8 cellular contexts compared by ENCODE assay signal in the genomic region with DNA sequence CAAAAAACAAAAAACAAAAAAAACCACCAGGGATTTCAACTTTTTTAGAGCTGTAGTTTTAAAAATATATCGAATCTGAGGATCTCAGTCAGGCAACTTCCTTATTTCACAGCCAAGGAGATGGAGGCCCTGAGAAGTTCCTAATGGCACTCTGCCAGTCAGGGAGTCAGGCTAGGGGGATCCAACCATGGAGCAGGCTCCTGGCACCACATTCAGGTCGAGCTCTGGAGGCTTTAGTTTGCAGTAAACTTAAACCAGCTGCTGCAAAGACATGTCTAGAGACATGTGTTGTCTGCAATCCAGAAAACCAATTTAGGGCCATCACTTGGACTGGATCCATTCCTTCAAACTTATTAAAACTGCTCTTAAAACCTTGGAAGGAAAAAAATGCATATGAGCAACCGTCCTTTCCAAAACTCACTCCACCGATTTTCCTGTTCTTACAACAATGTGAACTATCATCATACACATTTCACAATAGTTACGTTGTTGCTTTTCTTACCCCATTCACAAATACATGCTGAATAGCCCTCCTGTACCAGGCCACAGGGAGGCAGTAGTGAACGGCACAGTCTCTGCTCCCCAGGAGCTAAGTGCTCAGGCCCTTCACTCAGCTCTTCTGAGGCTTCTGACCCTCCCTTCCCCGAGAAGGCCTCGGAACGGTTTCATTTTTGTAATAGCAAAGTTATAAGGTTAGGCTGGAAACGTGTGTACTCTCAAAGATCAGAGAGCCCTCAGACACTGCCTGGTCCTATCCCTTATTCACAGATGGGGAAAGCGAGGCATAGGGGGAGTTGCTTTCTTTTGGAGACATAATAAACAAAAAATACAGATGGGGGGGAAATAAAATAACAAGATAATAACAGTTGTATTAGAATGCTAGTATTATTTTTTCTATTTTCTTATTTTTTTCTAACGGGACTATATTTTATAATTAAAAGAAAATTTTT. TPM values are rescaled to one million over a fixed set of nuclear protein-coding genes. Genes with fewer than 3 reads are reported as not detected.
DNase-seq lines count a peak whose midpoint lies in the region; ATAC-seq and TF ChIP-seq lines count a peak whose summit lies in the region.

No MANE protein-coding gene starts in this region.

- no peak overlapping the region for H3K27ac ChIP-seq in OCI-LY1 (ENCODE audit: low read depth, low read length, poor library complexity, severe bottlenecking)

- peak; percentile 82 for TF ChIP-seq CTCF in OCI-LY1 (IDR thresholded peaks at IDR 0.05; ENCODE audit: low read length)

- no peaks in the 10 kb centered on the region for H3K79me2 ChIP-seq in OCI-LY1 (ENCODE audit: insufficient read depth, low read length)

- H3K27me3 ChIP-seq in OCI-LY1 (ENCODE audit: insufficient read depth, low read length) (no peaks in the 10 kb centered on the region), adipocyte (replicated peaks; ENCODE audit: control insufficient read depth, insufficient read depth, low read length) (no peaks in the 10 kb centered on the region)

- H3K9me3 Mint-ChIP-seq in activated CD8-positive, alpha-beta memory T cell treated with anti-CD3 and anti-CD28 coated beads, Interleukin-2, amount 10 ng/mL, durations not matched to agents 7 days and 5 days (ENCODE audit: low read depth), result no peaks in the 10 kb centered on the region

- H3K36me3 ChIP-seq in OCI-LY1 (ENCODE audit: insufficient read depth, low read length) (peaks cover 60% of the 10 kb centered on the region), adipocyte (ENCODE audit: control insufficient read depth, insufficient read depth, low read length, severe bottlenecking) (peaks cover 33% of the 10 kb centered on the region)

- ATAC-seq in activated CD8-positive, alpha-beta memory T cell treated with anti-CD3 and anti-CD28 coated beads, Interleukin-2, amount 10 ng/mL, durations not matched to agents 7 days and 5 days, result peak; percentile 63
- no peak for ATAC-seq in GM18861 (IDR thresholded peaks at IDR 0.05; ENCODE audit: unreplicated experiment)

- H2AFZ ChIP-seq in OCI-LY1 (ENCODE audit: low read length), result no peak overlapping the region

- peak overlapping the region; percentile 13 for H3K4me3 Mint-ChIP-seq in activated CD8-positive, alpha-beta memory T cell treated with anti-CD3 and anti-CD28 coated beads, Interleukin-2, amount 10 ng/mL, durations not matched to agents 7 days and 5 days

- no peaks in the 10 kb centered on the region for H3K27me3 Mint-ChIP-seq in activated CD8-positive, alpha-beta memory T cell treated with anti-CD3 and anti-CD28 coated beads, Interleukin-2, amount 10 ng/mL, durations not matched to agents 7 days and 5 days

- H3K9me3 ChIP-seq in OCI-LY1 (ENCODE audit: low read length) (no peaks in the 10 kb centered on the region), adipocyte (ENCODE audit: control insufficient read depth, low read length) (no peaks in the 10 kb centered on the region)

- H3K4me3 ChIP-seq in OCI-LY1 (ENCODE audit: low read depth, low read length, poor library complexity, severe bottlenecking), result no peak overlapping the region
- peak overlapping the region; percentile 56 for H3K4me3 ChIP-seq in adipocyte (ENCODE audit: low read length)

- peaks cover 20% of the 10 kb centered on the region for H3K36me3 Mint-ChIP-seq in activated CD8-positive, alpha-beta memory T cell treated with anti-CD3 and anti-CD28 coated beads, Interleukin-2, amount 10 ng/mL, durations not matched to agents 7 days and 5 days

- peak; percentile 71 for DNase-seq in activated CD8-positive, alpha-beta memory T cell treated with anti-CD3 and anti-CD28 coated beads, Interleukin-2, amount 10 ng/mL, durations not matched to agents 7 days and 5 days
- no peak for DNase-seq in activated CD8-positive, alpha-beta memory T cell treated with anti-CD3 and anti-CD28 coated beads for 24 hours
- DNase-seq in adipocyte (ENCODE audit: low read depth) (peak; percentile 77), iPS DF 19.7 (ENCODE audit: low read depth, low spot score) (peak; percentile 54)
- DNase-seq in stimulated activated CD8-positive, alpha-beta memory T cell treated with anti-CD3 and anti-CD28 coated beads, Interleukin-4, amount 100 ng/mL, for 48 hours, result peak; percentile 54
- no peak for DNase-seq in activated CD4-positive, CD25-positive, alpha-beta regulatory T cell treated with anti-CD3 and anti-CD28 coated beads, Interleukin-2, amount 50 U/mL, for 72 hours

- H3K4me2 ChIP-seq in OCI-LY1 (ENCODE audit: low read length), result no peak overlapping the region

- no peaks in the 10 kb centered on the region for H3F3A ChIP-seq in OCI-LY1 (ENCODE audit: insufficient read depth, low read length)

- peak overlapping the region; percentile 71 for H3K27ac Mint-ChIP-seq in activated CD8-positive, alpha-beta memory T cell treated with anti-CD3 and anti-CD28 coated beads, Interleukin-2, amount 10 ng/mL, durations not matched to agents 7 days and 5 days

- H3K9me2 ChIP-seq in OCI-LY1 (ENCODE audit: low read depth, low read length), result no peaks in the 10 kb centered on the region

- no peaks in the 10 kb centered on the region for H4K20me1 ChIP-seq in OCI-LY1 (ENCODE audit: insufficient read depth, low read length)

- H3K4me1 Mint-ChIP-seq in activated CD8-positive, alpha-beta memory T cell treated with anti-CD3 and anti-CD28 coated beads, Interleukin-2, amount 10 ng/mL, durations not matched to agents 7 days and 5 days, result peaks cover 25% of the 10 kb centered on the region

- H3K4me1 ChIP-seq in OCI-LY1 (ENCODE audit: insufficient read depth, low read length, severe bottlenecking), result no peaks in the 10 kb centered on the region
- peaks cover 15% of the 10 kb centered on the region for H3K4me1 ChIP-seq in adipocyte (ENCODE audit: control insufficient read depth, insufficient read depth, low read length)

- CTCF ChIA-PET in activated CD8-positive, alpha-beta memory T cell treated with anti-CD3 and anti-CD28 coated beads, Interleukin-2, amount 10 ng/mL, durations not matched to agents 7 days and 5 days (lab: Charles Lee), result interaction anchor here (0.8 to 3.5 kb wide), 15 partner anchors 8 to 365 kb away, joined by 3 to 28 read pairs (median 4); partner anchors contain the start of gene PRKCD

- no peak overlapping the region for H3K9ac ChIP-seq in OCI-LY1 (ENCODE audit: low read length)
- H3K9ac ChIP-seq in adipocyte (ENCODE audit: low read length), result peak overlapping the region; percentile 70

RNA-seq across cellular contexts. Expression of gene RFT1, which starts 20.1 kb away (rescaled TPM):
- total RNA-seq in activated CD8-positive, alpha-beta memory T cell treated with anti-CD3 and anti-CD28 coated beads, Interleukin-2, amount 10 ng/mL, durations not matched to agents 7 days and 5 days, result 10 to 100 TPM; 32.4 to 38.3 TPM

RNA-seq across cellular contexts. Expression of gene PRKCD, which starts 50.9 kb away (rescaled TPM):
- total RNA-seq in activated CD8-positive, alpha-beta memory T cell treated with anti-CD3 and anti-CD28 coated beads, Interleukin-2, amount 10 ng/mL, durations not matched to agents 7 days and 5 days, result 10 to 100 TPM; 17.2 to 18.7 TPM

Comparison
In these comparisons a context has a peak if more than half of its experiments do, and no peak if none do; other contexts are left out.
1. DNase-seq: peak in activated CD8-positive, alpha-beta memory T cell treated with anti-CD3 and anti-CD28 coated beads, Interleukin-2, amount 10 ng/mL, durations not matched to agents 7 days and 5 days (single experiment), adipocyte (single experiment), iPS DF 19.7 (single experiment) and stimulated activated CD8-positive, alpha-beta memory T cell treated with anti-CD3 and anti-CD28 coated beads, Interleukin-4, amount 100 ng/mL, for 48 hours (single experiment); none in activated CD8-positive, alpha-beta memory T cell treated with anti-CD3 and anti-CD28 coated beads for 24 hours (single experiment) and activated CD4-positive, CD25-positive, alpha-beta regulatory T cell treated with anti-CD3 and anti-CD28 coated beads, Interleukin-2, amount 50 U/mL, for 72 hours (single experiment).